ENCODE assay signal across 8 cellular contexts in the genomic region with DNA sequence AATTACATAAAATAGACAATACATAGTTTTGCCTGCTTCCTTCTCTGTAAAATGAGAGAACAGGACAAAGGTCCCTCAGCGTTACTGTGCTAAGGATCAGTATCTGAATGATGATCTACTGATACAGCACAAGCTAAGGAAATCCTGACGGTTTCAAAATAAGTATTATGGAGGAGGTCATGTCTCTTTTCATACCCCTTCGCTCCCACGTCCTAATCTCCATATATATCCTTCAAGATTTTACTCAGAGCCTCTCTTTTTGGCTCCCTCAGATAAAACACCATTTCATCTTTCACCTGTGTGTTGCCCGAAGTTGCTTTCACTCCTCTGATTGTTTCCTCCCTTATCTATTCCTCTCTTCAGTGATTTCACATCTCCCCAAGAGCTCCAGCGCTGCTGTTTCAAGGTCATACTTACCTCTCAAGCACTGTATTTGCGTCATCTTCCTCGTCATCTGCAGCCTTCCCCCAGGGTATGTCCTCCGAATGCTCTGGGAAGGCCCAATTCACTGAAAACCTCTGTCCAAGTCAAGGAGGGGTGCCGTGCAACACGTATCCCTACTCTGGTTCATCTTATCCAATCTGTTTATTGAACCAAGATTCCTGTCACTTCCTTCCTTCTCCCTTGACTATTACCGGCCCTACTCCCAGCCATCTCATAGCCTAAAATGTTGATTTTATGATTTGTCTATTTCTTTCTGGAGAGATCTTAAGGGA. TPM values are rescaled to one million over a fixed set of nuclear protein-coding genes. Genes with fewer than 3 reads are reported as not detected.
DNase-seq lines count a peak whose midpoint lies in the region; ATAC-seq and TF ChIP-seq lines count a peak whose summit lies in the region.

No MANE protein-coding gene starts in this region.

- H3K27me3 ChIP-seq in layer of hippocampus (ENCODE audit: control insufficient read depth, insufficient read depth, low read length) (no peaks in the 10 kb centered on the region), stomach (no peaks in the 10 kb centered on the region)

- no peak for ATAC-seq in activated T-helper 17 cell treated with anti-CD3 and anti-CD28 coated beads, Interleukin-2, amount 50 U/mL, for 72 hours (replicated peaks)
- no peak for ATAC-seq in GM21825 (IDR thresholded peaks at IDR 0.05; ENCODE audit: unreplicated experiment)

- H3K27ac Mint-ChIP-seq in activated T-helper 17 cell treated with anti-CD3 and anti-CD28 coated beads, Interleukin-2, amount 50 U/mL, for 72 hours = peak overlapping the region; percentile 89

- H3K4me1 Mint-ChIP-seq in activated T-helper 17 cell treated with anti-CD3 and anti-CD28 coated beads, Interleukin-2, amount 50 U/mL, for 72 hours = peaks cover 30% of the 10 kb centered on the region

- no peak for TF ChIP-seq CTCF in stomach (IDR thresholded peaks at IDR 0.05)
- TF ChIP-seq CTCF in GM10266 (IDR thresholded peaks at IDR 0.05; ENCODE audit: control insufficient read depth, insufficient read depth, low read depth, missing control alignments) = no peak

- intact Hi-C loops in stomach (cut with DNase I; ENCODE audit: low total_unique reads) = no loop called here

- peak overlapping the region; percentile 98 for H3K4me3 Mint-ChIP-seq in activated T-helper 17 cell treated with anti-CD3 and anti-CD28 coated beads, Interleukin-2, amount 50 U/mL, for 72 hours

- peak overlapping the region; percentile 5 to 99 (median 54) for H3K4me3 ChIP-seq in stomach

- no peak for TF ChIP-seq EP300 in stomach (IDR thresholded peaks at IDR 0.05)

- peaks cover 25 to 50% (median 49%) of the 10 kb centered on the region in 4 donors for H3K4me1 ChIP-seq in stomach

- H3K27ac ChIP-seq in layer of hippocampus (ENCODE audit: low read depth, low read length) = peak overlapping the region; percentile 72
- peak overlapping the region; percentile 86 to 97 (median 94) for H3K27ac ChIP-seq in stomach

- H3K27me3 Mint-ChIP-seq in activated T-helper 17 cell treated with anti-CD3 and anti-CD28 coated beads, Interleukin-2, amount 50 U/mL, for 72 hours = no peaks in the 10 kb centered on the region

- H3K36me3 Mint-ChIP-seq in activated T-helper 17 cell treated with anti-CD3 and anti-CD28 coated beads, Interleukin-2, amount 50 U/mL, for 72 hours (ENCODE audit: low read depth) = peaks cover 60% of the 10 kb centered on the region

- TF ChIP-seq POLR2A in stomach (IDR thresholded peaks at IDR 0.05) = no peak

- peaks cover 32 to 57% (median 53%) of the 10 kb centered on the region in 4 donors for H3K36me3 ChIP-seq in stomach

- no peaks in the 10 kb centered on the region for H3K9me3 Mint-ChIP-seq in activated T-helper 17 cell treated with anti-CD3 and anti-CD28 coated beads, Interleukin-2, amount 50 U/mL, for 72 hours

- H3K9me3 ChIP-seq in stomach = no peaks in the 10 kb centered on the region

- 33 to 54% (median 43%) methylated on average over 12 of the region's 12 CpGs for WGBS in stomach, 5 donors

- DNase-seq in DMS53 (lab: John Stamatoyannopoulos, UW) (peak; percentile 69), DMS53 treated with DMSO at 0.1 percent for 48 hours (lab: John Stamatoyannopoulos, UW; ENCODE audit: unreplicated experiment) (no peak), stomach (no peak), GM10266 (ENCODE audit: extremely low spot score) (no peak)
- DNase-seq in activated CD4-positive, CD25-positive, alpha-beta regulatory T cell treated with anti-CD3 and anti-CD28 coated beads, Interleukin-2, amount 50 U/mL, for 72 hours = no peak

RNA-seq across cellular contexts. Expression of gene BLTP2, which starts 1.2 kb away (rescaled TPM):
- total RNA-seq in activated T-helper 17 cell treated with anti-CD3 and anti-CD28 coated beads, Interleukin-2, amount 50 U/mL, for 72 hours = 100 to 1,000 TPM; 134 to 226 TPM
- 100 to 1,000 TPM in 4 of 5 donors, 10 to 100 TPM in 1; 62.4 to 221 (median 194) TPM for total RNA-seq in stomach
- 10 to 100 TPM in 2 of 3 donors, 1 to 10 TPM in 1; 9.9 to 13.3 (median 12.2) TPM for polyA plus RNA-seq in stomach

RNA-seq across cellular contexts. Expression of gene SDF2, which starts 15.5 kb away (rescaled TPM):
- 10 to 100 TPM; 48.3 to 48.6 TPM for total RNA-seq in activated T-helper 17 cell treated with anti-CD3 and anti-CD28 coated beads, Interleukin-2, amount 50 U/mL, for 72 hours
- 10 to 100 TPM; 43.7 to 88.1 (median 49.0) TPM for total RNA-seq in stomach
- polyA plus RNA-seq in stomach = 10 to 100 TPM; 38.7 to 45.1 (median 40.8) TPM

RNA-seq across cellular contexts. Expression of gene SUPT6H, which starts 15.8 kb away (rescaled TPM):
- total RNA-seq in activated T-helper 17 cell treated with anti-CD3 and anti-CD28 coated beads, Interleukin-2, amount 50 U/mL, for 72 hours = 10 to 100 TPM; 80.2 to 89.1 TPM
- 100 to 1,000 TPM in 1 of 5 donors, 10 to 100 TPM in 4; 46.0 to 135 (median 89.2) TPM for total RNA-seq in stomach
- polyA plus RNA-seq in stomach = 10 to 100 TPM; 16.9 to 19.1 (median 17.7) TPM

RNA-seq across cellular contexts. Expression of gene RSKR, which starts 32.2 kb away (rescaled TPM):
- total RNA-seq in activated T-helper 17 cell treated with anti-CD3 and anti-CD28 coated beads, Interleukin-2, amount 50 U/mL, for 72 hours = 10 to 100 TPM; 25.5 to 36.3 TPM
- 10 to 100 TPM in 3 of 5 donors, 1 to 10 TPM in 2; 9.3 to 36.2 (median 11.6) TPM for total RNA-seq in stomach
- 1 to 10 TPM in 2 of 3 donors, under 1 TPM in 1; 0.31 to 2.3 (median 1.2) TPM for polyA plus RNA-seq in stomach

RNA-seq across cellular contexts. Expression of gene SPAG5, which starts 47.4 kb away (rescaled TPM):
- 100 to 1,000 TPM; 140 to 195 TPM for total RNA-seq in activated T-helper 17 cell treated with anti-CD3 and anti-CD28 coated beads, Interleukin-2, amount 50 U/mL, for 72 hours
- 10 to 100 TPM in 2 of 5 donors, 1 to 10 TPM in 3; 1.2 to 48.7 (median 9.9) TPM for total RNA-seq in stomach
- 10 to 100 TPM in 1 of 3 donors, 1 to 10 TPM in 2; 4.4 to 16.4 (median 6.6) TPM for polyA plus RNA-seq in stomach
